ENCODE assay signal across 18 cellular contexts in the genomic region with DNA sequence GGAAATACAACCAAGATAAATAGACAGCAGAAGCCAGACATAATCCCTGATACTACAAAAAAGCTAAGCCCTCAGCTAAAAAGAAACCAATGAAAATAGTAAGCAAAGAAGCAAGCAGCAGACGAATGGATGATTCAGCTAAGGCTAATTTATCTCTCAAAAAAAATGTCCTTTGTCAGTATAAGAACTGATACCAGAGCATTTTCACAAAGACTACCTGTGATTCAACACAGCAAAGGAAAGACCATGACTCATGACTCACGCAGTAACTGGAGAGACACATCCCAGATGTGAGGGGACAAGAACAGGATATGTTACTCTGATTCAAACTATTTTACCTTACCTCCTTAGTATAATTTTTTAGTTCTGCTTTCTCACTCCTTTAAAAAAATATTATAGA. TPM values are rescaled to one million over a fixed set of nuclear protein-coding genes. Genes with fewer than 3 reads are reported as not detected.
DNase-seq lines count a peak whose midpoint lies in the region; TF ChIP-seq lines count a peak whose summit lies in the region.
"Had no signal": no experiment of that assay in that cellular context is flagged by ENCODE, and none has a peak within 500 bp of the region (broad histone marks: within the 10 kb centered on the region; RNA-seq: fewer than 3 reads in every experiment).

No MANE protein-coding gene starts in this region.

- H3K4me3 ChIP-seq in kidney epithelial cell (ENCODE audit: low read depth, low read length) = no peak overlapping the region
- H3K4me3 ChIP-seq: skin epidermis, testis had no signal

- DNase-seq in ELR (ENCODE audit: low read depth) = peak; percentile 52
- peak; percentile 64 for DNase-seq in NCI-H226
- peak; percentile 5 for DNase-seq in astrocyte of the hippocampus (ENCODE audit: low read depth, low spot score)
- peak; percentile 51 for DNase-seq in kidney epithelial cell (ENCODE audit: low read depth)
- no peak for DNase-seq in NCI-H82 treated with DMSO at 0.1 percent for 48 hours (lab: John Stamatoyannopoulos, UW; ENCODE audit: unreplicated experiment)
- DNase-seq in NOMO-1 treated with DMSO at 0.1 percent for 48 hours (lab: John Stamatoyannopoulos, UW; ENCODE audit: unreplicated experiment) = no peak
- DNase-seq in globus pallidus (ENCODE audit: low spot score) = no peak
- no peak for DNase-seq in NCI-H1092 (lab: John Stamatoyannopoulos, UW)
- DNase-seq: activated CD8-positive, alpha-beta memory T cell treated with anti-CD3 and anti-CD28 coated beads, Interleukin-2, amount 50 U/mL, for 4 hours; NCI-H2081; NCI-H748 treated with DMSO at 0.1 percent for 48 hours; Right ventricle myocardium superior; T-helper 17 cell; testis had no signal

- no peak for TF ChIP-seq CTCF in kidney epithelial cell (IDR thresholded peaks at IDR 0.05; ENCODE audit: insufficient read depth, low read length, poor library complexity, severe bottlenecking)

- no peaks in the 10 kb centered on the region for H3K36me3 ChIP-seq in kidney epithelial cell (ENCODE audit: control insufficient read depth, insufficient read depth, low read length)

- no peaks in the 10 kb centered on the region for H3K27me3 ChIP-seq in kidney epithelial cell (ENCODE audit: control insufficient read depth, insufficient read depth, low read length)
- H3K27me3 ChIP-seq: testis had no signal

RNA-seq across cellular contexts. Expression of gene TMPRSS11F, which starts 22.7 kb away (rescaled TPM):
- total RNA-seq in kidney epithelial cell = not detected in 2 replicates
- total RNA-seq: cardiac septum, left lobe of liver, osteocyte, Right ventricle myocardium superior, T-helper 17 cell had no signal

Comparison
In these comparisons a context has a peak if more than half of its experiments do, and no peak if none do; other contexts are left out.
1. DNase-seq: peak in ELR (single experiment), NCI-H226 (single experiment), astrocyte of the hippocampus (single experiment) and kidney epithelial cell (single experiment); none in NCI-H82 treated with DMSO at 0.1 percent for 48 hours (single experiment), NOMO-1 treated with DMSO at 0.1 percent for 48 hours (single experiment), globus pallidus (single experiment) and NCI-H1092 (single experiment).